ENCODE assay signal across 9 cellular contexts in genomic region chrX:44312421-44312820, GRCh38. TPM values are rescaled to one million over a fixed set of nuclear protein-coding genes. Genes with fewer than 3 reads are reported as not detected.
"Had no signal": no experiment of that assay in that cellular context is flagged by ENCODE, and none has a peak within 500 bp of the region (broad histone marks: within the 10 kb centered on the region; RNA-seq: fewer than 3 reads in every experiment).

No MANE protein-coding gene starts in this region.

- ATAC-seq: GM12878 had no signal

- DNase-seq: GDM1, GF-D8 had no signal

- H3K4me3 ChIP-seq: GM12878 had no signal

- FAIRE-seq: G401.6, GM12878, GM12891, GM12892, GM18507, GM19239 had no signal

RNA-seq across cellular contexts. Expression of gene EFHC2, which starts 31.1 kb away (rescaled TPM):
- total RNA-seq: G401, GM12878 had no signal
